ENCODE assay signal across 1 cellular context in genomic region chr7:14001139-14001538, GRCh38.
A peak's percentile ranks its signal among the peaks of the same experiment; 100 is the strongest.
TF ChIP-seq lines count a peak whose summit lies in the region.

No MANE protein-coding gene starts in this region.

TF ChIP-seq in K562, 482 proteins besides CTCF, POLR2A, EP300 and RAD21 (continued from another document and continues in another):
- TF ChIP-seq CEBPZ (IDR thresholded peaks at IDR 0.05; ENCODE audit: borderline replicate concordance, low read depth, low read length) (no peak), SIRT6 (IDR thresholded peaks at IDR 0.05; ENCODE audit: low read depth, low read length) (no peak), AFF4 (CRISPR knock-in tag; IDR thresholded peaks at IDR 0.05) (no peak), MECOM (CRISPR knock-in tag; IDR thresholded peaks at IDR 0.05) (peak; percentile 95), KDM5B (IDR thresholded peaks at IDR 0.05; ENCODE audit: insufficient replicate concordance, low read depth, low read length) (no peak), ZNF316 (IDR thresholded peaks at IDR 0.05) (no peak), ATF1 (CRISPR knock-in tag; IDR thresholded peaks at IDR 0.05) (no peak), ATF1 (tag; IDR thresholded peaks at IDR 0.05) (peak; percentile 42), EHMT2 (IDR thresholded peaks at IDR 0.05) (no peak), MAFK (IDR thresholded peaks at IDR 0.05; ENCODE audit: low read length) (no peak), ZNF133 (CRISPR knock-in tag; IDR thresholded peaks at IDR 0.05) (no peak), TFE3 (CRISPR knock-in tag; IDR thresholded peaks at IDR 0.05) (no peak), RERE (CRISPR knock-in tag; IDR thresholded peaks at IDR 0.05; ENCODE audit: borderline replicate concordance) (no peak), BMI1 (IDR thresholded peaks at IDR 0.05; ENCODE audit: low read length) (no peak), GABPB1 (CRISPR knock-in tag; IDR thresholded peaks at IDR 0.05) (no peak), TCFL5 (CRISPR knock-in tag; conservative IDR thresholded peaks at IDR 0.05) (peak; percentile 88), ZNF586 (CRISPR knock-in tag; conservative IDR thresholded peaks at IDR 0.05) (0 out of 2 replicates have a peak, but pooled peaks have one; percentile 73), MAFG (tag; conservative IDR thresholded peaks at IDR 0.05) (0 out of 2 replicates have a peak, but pooled peaks have one; percentile 24), SIN3A (IDR thresholded peaks at IDR 0.05; ENCODE audit: borderline replicate concordance in 2 of 2, control insufficient read depth in 1 of 2, low read depth in 2 of 2, low read length in 2 of 2) (no peak), CC2D1A (IDR thresholded peaks at IDR 0.05) (no peak), ZBTB12 (CRISPR knock-in tag; IDR thresholded peaks at IDR 0.05) (peak; percentile 58), E2F4 (CRISPR knock-in tag; IDR thresholded peaks at IDR 0.05; ENCODE audit: low read depth) (no peak), TBL1XR1 (IDR thresholded peaks at IDR 0.05; ENCODE audit: low read length in 2 of 2) (no peak), CSDE1 (IDR thresholded peaks at IDR 0.05) (no peak), MBD2 (IDR thresholded peaks at IDR 0.05; ENCODE audit: borderline replicate concordance, low read depth) (no peak), ZNF41 (CRISPR knock-in tag; conservative IDR thresholded peaks at IDR 0.05) (peak; percentile 91; the same call in 1 of the 2 replicates), EGR1 (conservative IDR thresholded peaks at IDR 0.05) (no peak), CBX3 (IDR thresholded peaks at IDR 0.05; ENCODE audit: borderline replicate concordance in 1 of 2, low read length in 2 of 2) (no peak), RREB1 (CRISPR knock-in tag; IDR thresholded peaks at IDR 0.05) (no peak), ZBTB26 (CRISPR knock-in tag; IDR thresholded peaks at IDR 0.05) (peak; percentile 65; the same call in 1 of the 2 replicates), YBX1 (IDR thresholded peaks at IDR 0.05) (no peak), FOXK2 (conservative IDR thresholded peaks at IDR 0.05 in 1 of 2, IDR thresholded peaks at IDR 0.05 in 1 of 2; ENCODE audit: low read depth in 2 of 2) (no peak), ELF4 (CRISPR knock-in tag; IDR thresholded peaks at IDR 0.05) (0 out of 2 replicates have a peak, but pooled peaks have one; percentile 7), NFE2L1 (tag; IDR thresholded peaks at IDR 0.05; ENCODE audit: borderline replicate concordance, low read depth) (0 out of 2 replicates have a peak, but pooled peaks have one; percentile 24), MAFF (IDR thresholded peaks at IDR 0.05; ENCODE audit: low read length) (no peak)
